In the genomic region with DNA sequence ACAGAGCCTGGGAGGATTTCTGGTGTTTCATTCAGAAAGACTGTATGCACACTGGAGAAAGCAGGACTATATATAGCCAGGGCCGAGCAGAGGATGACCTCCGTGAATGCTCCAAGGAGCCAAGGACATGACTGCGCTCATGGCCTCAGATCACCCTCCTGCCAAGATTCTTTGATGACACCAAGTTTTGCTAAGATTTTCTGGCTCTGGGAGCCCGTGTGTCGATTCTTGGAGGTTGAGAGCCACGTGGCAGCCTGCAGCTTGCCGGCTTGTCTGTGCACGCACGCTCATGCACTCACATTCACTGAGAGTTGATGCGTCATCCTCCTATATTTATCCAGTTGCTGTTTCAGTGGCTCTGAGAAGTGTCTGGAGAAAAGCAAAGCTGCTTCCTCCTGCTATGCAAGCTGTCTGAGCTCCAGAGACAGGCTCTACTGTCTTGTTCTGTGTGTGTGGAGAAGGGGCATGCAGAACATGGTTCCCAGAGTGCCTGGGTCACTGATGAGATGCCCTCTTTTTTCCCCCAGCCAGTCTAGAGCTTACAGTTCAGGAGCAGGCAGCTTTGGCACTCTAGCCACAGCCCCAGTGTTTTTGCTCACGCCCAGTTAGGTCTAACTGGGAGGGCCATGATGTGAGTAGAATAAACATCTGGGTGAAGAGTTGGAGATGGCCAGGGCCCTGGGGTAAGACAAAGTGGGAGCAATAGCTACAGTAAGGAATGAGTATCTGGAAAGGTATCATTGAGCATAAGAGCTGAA, we compare ENCODE assay signal across 8 cellular contexts.
DNase-seq lines count a peak whose midpoint lies in the region; ATAC-seq and TF ChIP-seq lines count a peak whose summit lies in the region.

No MANE protein-coding gene starts in this region.

- no peak overlapping the region for H3K4me3 ChIP-seq in fibroblast of villous mesenchyme (ENCODE audit: low read depth, low read length)
- H3K4me3 ChIP-seq in skeletal muscle cell (ENCODE audit: low read depth, low read length) = no peak overlapping the region

- TF ChIP-seq CTCF in fibroblast of villous mesenchyme (IDR thresholded peaks at IDR 0.05; ENCODE audit: insufficient read depth, low read depth, low read length) = no peak

- DNase-seq in SHP77 (lab: John Stamatoyannopoulos, UW) = peak; percentile 49 to 51
- DNase-seq in fibroblast of villous mesenchyme (ENCODE audit: low read depth) = peak; percentile 79
- DNase-seq in skeletal muscle cell (ENCODE audit: low read depth) = peak; percentile 91
- no peak for DNase-seq in stimulated activated naive CD4-positive, alpha-beta T cell (lab: John Stamatoyannopoulos, UW)
- DNase-seq in stimulated activated CD4-positive, alpha-beta T cell treated with anti-CD3 and anti-CD28 coated beads, Interleukin-2, amount 100 ng/mL, for 48 hours = no peak

- ATAC-seq in GM19438 (IDR thresholded peaks at IDR 0.05; ENCODE audit: low read depth, unreplicated experiment) (peak; percentile 81), HG03280 (IDR thresholded peaks at IDR 0.05; ENCODE audit: unreplicated experiment) (no peak), GM19035 (IDR thresholded peaks at IDR 0.05; ENCODE audit: unreplicated experiment) (no peak)

Comparison
In these comparisons a context has a peak if more than half of its experiments do, and no peak if none do; other contexts are left out.
1. DNase-seq: peak in SHP77 (2 of 2), fibroblast of villous mesenchyme (single experiment) and skeletal muscle cell (single experiment); none in stimulated activated naive CD4-positive, alpha-beta T cell (0 of 6) and stimulated activated CD4-positive, alpha-beta T cell treated with anti-CD3 and anti-CD28 coated beads, Interleukin-2, amount 100 ng/mL, for 48 hours (0 of 2).